Comparison of ENCODE assay signal across 27 cellular contexts in the genomic region with DNA sequence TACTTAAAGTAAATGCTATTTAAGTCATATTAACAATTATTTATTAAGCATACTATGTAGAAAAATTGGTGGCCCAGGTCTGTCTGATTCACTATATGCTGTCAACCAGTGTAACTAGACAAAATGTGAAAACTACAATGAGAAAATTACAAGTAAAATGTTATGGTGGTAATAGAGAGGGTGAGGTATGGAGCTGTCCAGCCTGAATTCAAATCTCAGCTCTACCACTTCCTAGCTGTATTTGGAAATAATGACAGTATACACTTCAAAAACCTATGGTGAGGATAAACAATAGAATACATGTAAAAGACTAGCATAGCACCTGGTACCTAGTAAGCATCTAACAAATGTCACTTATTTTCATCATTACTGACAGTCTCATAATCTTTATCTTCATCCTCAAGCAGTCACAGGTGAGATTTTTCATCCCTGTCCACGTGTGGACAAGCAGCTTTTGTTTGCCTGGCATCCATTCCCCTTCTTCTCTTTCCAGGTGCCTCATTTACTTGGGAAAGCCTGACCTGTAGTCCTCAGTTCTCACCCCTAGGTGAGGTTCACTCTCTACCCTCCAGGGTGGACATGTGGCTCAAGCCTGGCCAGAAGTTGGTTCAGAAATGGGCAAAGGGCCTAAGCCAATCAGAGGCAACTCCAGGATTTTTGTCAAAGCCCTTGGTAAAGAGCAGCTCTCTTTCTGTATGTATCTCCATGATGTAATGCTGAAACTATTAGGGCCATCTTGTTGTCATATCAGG. TPM values are rescaled to one million over a fixed set of nuclear protein-coding genes. Genes with fewer than 3 reads are reported as not detected.
DNase-seq lines count a peak whose midpoint lies in the region; ATAC-seq, FAIRE-seq and TF ChIP-seq lines count a peak whose summit lies in the region.
"Had no signal": no experiment of that assay in that cellular context is flagged by ENCODE, and none has a peak within 500 bp of the region (broad histone marks: within the 10 kb centered on the region; RNA-seq: fewer than 3 reads in every experiment).

No MANE protein-coding gene starts in this region.

- no peak for DNase-seq in Calu3
- DNase-seq in HFFc6 = no peak
- DNase-seq in hepatocyte (ENCODE audit: low spot score) = no peak
- DNase-seq in pancreas = no peak
- DNase-seq in A673 (ENCODE audit: low spot score) = no peak
- DNase-seq in activated CD4-positive, alpha-beta T cell treated with anti-CD3 and anti-CD28 coated beads for 4 hours = no peak
- DNase-seq: activated B cell treated with CpG ODN at 0.5 μM for 24 hours; activated CD4-positive, alpha-beta T cell treated with anti-CD3 and anti-CD28 coated beads, Interleukin-2, amount 50 U/mL, for 4 hours; activated naive CD4-positive, alpha-beta T cell treated with anti-CD3 and anti-CD28 coated beads, Interleukin-2, amount 50 U/mL, for 16 hours; amniotic stem cell; cortex of kidney; DMS 273 treated with DMSO at 0.1 percent for 48 hours; effector memory CD8-positive, alpha-beta T cell; foreskin melanocyte; naive B cell; NCI-H1417 treated with DMSO at 0.1 percent for 48 hours; NCI-H446; NCI-H774; RPMI8226; stimulated activated naive CD8-positive, alpha-beta T cell treated with anti-CD3 and anti-CD28 coated beads, Interleukin-15, Interleukin-2, amounts not matched to agents 100 U/mL and 50 U/mL, for 24 hours had no signal

- peaks cover 87% of the 10 kb centered on the region for H3K4me1 Mint-ChIP-seq in Calu3 (ENCODE audit: low read depth, unreplicated experiment)
- peaks cover 88% of the 10 kb centered on the region for H3K4me1 Mint-ChIP-seq in HFFc6 (ENCODE audit: low read depth)

- H3K4me3 Mint-ChIP-seq in Calu3 (ENCODE audit: low read depth, unreplicated experiment) (no peak overlapping the region), HFFc6 (no peak overlapping the region)
- H3K4me3 Mint-ChIP-seq: activated B cell treated with CpG ODN at 0.5 μM for 24 hours; effector memory CD8-positive, alpha-beta T cell; naive B cell had no signal

- TF ChIP-seq CTCF in Calu3 (IDR thresholded peaks at IDR 0.05; ENCODE audit: unreplicated experiment) (no peak), HFFc6 (IDR thresholded peaks at IDR 0.05) (0 out of 2 replicates have a peak, but pooled peaks have one; percentile 7), hepatocyte (IDR thresholded peaks at IDR 0.05; ENCODE audit: poor library complexity) (no peak), pancreas (IDR thresholded peaks at IDR 0.05) (no peak), A673 (conservative IDR thresholded peaks at IDR 0.05; ENCODE audit: low read depth, low read length) (no peak)

- H3K27ac Mint-ChIP-seq in Calu3 (ENCODE audit: unreplicated experiment) = peak overlapping the region; percentile 19
- H3K27ac Mint-ChIP-seq in HFFc6 = peak overlapping the region; percentile 24; the same call in 1 of the 2 replicates
- H3K27ac Mint-ChIP-seq: activated B cell treated with CpG ODN at 0.5 μM for 24 hours; effector memory CD8-positive, alpha-beta T cell had no signal

- no peak overlapping the region for H3K4me2 ChIP-seq in hepatocyte

- FAIRE-seq in pancreas (lab: Jason Lieb, UNC) = no peak
- FAIRE-seq: H54 had no signal

- H3K27me3 Mint-ChIP-seq in Calu3 (ENCODE audit: unreplicated experiment) = no peaks in the 10 kb centered on the region
- peaks cover 1% of the 10 kb centered on the region; the same call in 1 of the 2 replicates for H3K27me3 Mint-ChIP-seq in HFFc6 (ENCODE audit: insufficient read depth)
- H3K27me3 Mint-ChIP-seq: activated B cell treated with CpG ODN at 0.5 μM for 24 hours; effector memory CD8-positive, alpha-beta T cell; naive B cell had no signal

- H3K4me3 ChIP-seq in hepatocyte (no peak overlapping the region), pancreas (no peak overlapping the region), A673 (ENCODE audit: low read depth, low read length, poor library complexity, severe bottlenecking) (no peak overlapping the region)
- H3K4me3 ChIP-seq: esophagus muscularis mucosa, SK-N-MC, thoracic aorta, vagina had no signal

- H3K27me3 ChIP-seq in hepatocyte = no peaks in the 10 kb centered on the region
- no peaks in the 10 kb centered on the region for H3K27me3 ChIP-seq in pancreas
- H3K27me3 ChIP-seq in A673 (replicated peaks; ENCODE audit: insufficient read depth, low read depth, low read length, poor library complexity) = no peaks in the 10 kb centered on the region
- H3K27me3 ChIP-seq: esophagus muscularis mucosa, vagina had no signal

- intact Hi-C loops in Calu3 (cut with micrococcal nuclease; ENCODE audit: unreplicated experiment) (no loop called here), pancreas (cut with DNase I) (no loop called here), A673 (cut with micrococcal nuclease; ENCODE audit: unreplicated experiment) (no loop called here)

- H3K79me2 ChIP-seq in hepatocyte = peaks cover 81% of the 10 kb centered on the region

- no peak overlapping the region for H2AFZ ChIP-seq in hepatocyte

- 86% methylated on average over 1 of the region's 1 CpG for WGBS in hepatocyte (ENCODE audit: low lambda C conversion rate, missing lambda C conversion rate)
- 9 to 11% methylated on average over 1 of the region's 1 CpG for WGBS in pancreas, 2 donors

- H3K36me3 ChIP-seq in hepatocyte (replicated peaks; ENCODE audit: insufficient read depth, low read depth) (no peaks in the 10 kb centered on the region), pancreas (no peaks in the 10 kb centered on the region), A673 (ENCODE audit: insufficient read depth, low read length, poor library complexity, severe bottlenecking) (no peaks in the 10 kb centered on the region)
- H3K36me3 ChIP-seq: thoracic aorta, vagina had no signal

- peaks cover 28% of the 10 kb centered on the region for H4K20me1 ChIP-seq in hepatocyte (ENCODE audit: insufficient read depth, poor library complexity, severe bottlenecking)

- no peaks in the 10 kb centered on the region for H3K9me2 ChIP-seq in hepatocyte (replicated peaks; ENCODE audit: insufficient read depth)

- POLR2A ChIA-PET in A673 (lab: Charles Lee; ENCODE audit: low non-redundant PET) = no interaction called here

- H3K27ac ChIP-seq in hepatocyte (peak overlapping the region; percentile 46), pancreas (peak overlapping the region; percentile 8 to 76 (median 52)), A673 (ENCODE audit: low read depth, low read length, poor library complexity, severe bottlenecking) (no peak overlapping the region)
- H3K27ac ChIP-seq: esophagus muscularis mucosa, SK-N-MC, thoracic aorta, vagina had no signal

- H3K9me3 Mint-ChIP-seq in Calu3 (ENCODE audit: low read depth, unreplicated experiment) (no peaks in the 10 kb centered on the region), HFFc6 (no peaks in the 10 kb centered on the region)
- H3K9me3 Mint-ChIP-seq: activated B cell treated with CpG ODN at 0.5 μM for 24 hours; effector memory CD8-positive, alpha-beta T cell; naive B cell had no signal

- H3K9me3 ChIP-seq in hepatocyte (ENCODE audit: low read depth) (no peaks in the 10 kb centered on the region), pancreas (no peaks in the 10 kb centered on the region), A673 (ENCODE audit: low read depth, low read length, poor library complexity, severe bottlenecking) (no peaks in the 10 kb centered on the region)
- H3K9me3 ChIP-seq: esophagus muscularis mucosa, thoracic aorta, vagina had no signal

- CTCF ChIA-PET in Calu3 (lab: Charles Lee) = interaction anchor here (0.8 kb wide), 1 partner anchor 21 kb away, joined by 3 read pairs; no protein-coding TSS in a partner anchor
- CTCF ChIA-PET in A673 (lab: Charles Lee) = no interaction called here

- H3K36me3 Mint-ChIP-seq in Calu3 (ENCODE audit: insufficient read depth, unreplicated experiment) (peaks cover 9% of the 10 kb centered on the region), HFFc6 (ENCODE audit: low read depth) (0 out of 2 replicates have a peak, but pooled peaks cover 5% of the 10 kb centered on the region)

- peaks cover 10% of the 10 kb centered on the region for H3K4me1 ChIP-seq in hepatocyte (ENCODE audit: insufficient read depth)
- H3K4me1 ChIP-seq in pancreas = peaks cover 27 to 60% (median 40%) of the 10 kb centered on the region in 3 donors
- H3K4me1 ChIP-seq in A673 (ENCODE audit: insufficient read depth, low read length, poor library complexity, severe bottlenecking) = peaks cover 21% of the 10 kb centered on the region

- ATAC-seq in pancreas (peak in 3 of 4 donors; percentile 7 to 27 (median 12)), GM19395 (IDR thresholded peaks at IDR 0.05; ENCODE audit: unreplicated experiment) (no peak)
- no peak for ATAC-seq in activated CD4-positive, CD25-positive, alpha-beta regulatory T cell treated with anti-CD3 and anti-CD28 coated beads, Interleukin-2, amount 50 U/mL, for 24 hours
- ATAC-seq: effector memory CD8-positive, alpha-beta T cell; stimulated activated naive CD8-positive, alpha-beta T cell treated with anti-CD3 and anti-CD28 coated beads, Interleukin-15, Interleukin-2, amounts not matched to agents 100 U/mL and 50 U/mL, for 24 hours had no signal

- BruUV-seq in Calu3 (replicated peaks; lab: Mats Ljungman, UMichigan) (no TSS peak), A673 (replicated peaks; lab: Mats Ljungman, UMichigan) (no TSS peak)

RNA-seq across cellular contexts. Expression of a gene that starts 29.5 kb away (rescaled TPM):
- total RNA-seq in Calu3 (2022) (33.3 and 34.9 TPM in 2 replicates), hepatocyte (31.4 and 36.5 TPM in 2 replicates), pancreas (10 to 100 TPM; 14.0 to 27.0 (median 19.6) TPM), A673 (2021) (29.5 and 30.4 TPM in 2 replicates)
- 10 to 100 TPM; 22.5 to 31.8 (median 26.0) TPM for total RNA-seq in HFFc6 (2021; fragmentation: NEBNext Ultra II Directional; extraction: Animal tissue kit (Norgen Biotek cat#: 25700))
- polyA plus RNA-seq in hepatocyte (18.3 and 20.5 TPM in 2 replicates), pancreas (1 to 10 TPM; 6.8 to 10.0 TPM)

RNA-seq across cellular contexts. Expression of a gene that starts 54.5 kb away (rescaled TPM):
- 17.4 and 19.7 TPM in 2 replicates for total RNA-seq in Calu3 (2022)
- total RNA-seq in HFFc6 (2021; fragmentation: NEBNext Ultra II Directional; extraction: Animal tissue kit (Norgen Biotek cat#: 25700)) = 10 to 100 TPM in 4 of 6 experiments, 1 to 10 TPM in 2; 8.4 to 12.6 (median 10.4) TPM
- total RNA-seq in hepatocyte = 11.2 and 12.5 TPM in 2 replicates
- 7.5 and 12.2 TPM in 2 replicates for polyA plus RNA-seq in hepatocyte
- total RNA-seq in pancreas = 1 to 10 TPM; 2.7 to 5.6 (median 3.7) TPM
- polyA plus RNA-seq in pancreas = 1 to 10 TPM; 2.2 to 2.6 TPM
- 21.6 and 27.2 TPM in 2 replicates for total RNA-seq in A673 (2021)

RNA-seq across cellular contexts. Expression of a gene that starts 54.9 kb away (rescaled TPM):
- 24.5 and 26.2 TPM in 2 replicates for total RNA-seq in Calu3 (2022)
- total RNA-seq in HFFc6 (2021; fragmentation: NEBNext Ultra II Directional; extraction: Animal tissue kit (Norgen Biotek cat#: 25700)) = 10 to 100 TPM; 12.3 to 14.8 (median 14.2) TPM
- total RNA-seq in hepatocyte = 20.6 and 23.4 TPM in 2 replicates
- 3.2 and 4.0 TPM in 2 replicates for polyA plus RNA-seq in hepatocyte
- total RNA-seq in pancreas = 1 to 10 TPM; 5.1 to 8.5 (median 6.8) TPM
- polyA plus RNA-seq in pancreas = 1 to 10 TPM; 2.4 to 4.6 TPM
- 13.0 and 13.8 TPM in 2 replicates for total RNA-seq in A673 (2021)

Comparison
In these comparisons a context has a peak if more than half of its experiments do, and no peak if none do; other contexts are left out.
1. ATAC-seq: peak in pancreas (3 of 4); none in activated CD4-positive, CD25-positive, alpha-beta regulatory T cell treated with anti-CD3 and anti-CD28 coated beads, Interleukin-2, amount 50 U/mL, for 24 hours (0 of 2) and GM19395 (single experiment).